In genomic region chr5:81558188-81558587, GRCh38 we compare ENCODE assay signal across 11 cellular contexts.
DNase-seq lines count a peak whose midpoint lies in the region; ATAC-seq and TF ChIP-seq lines count a peak whose summit lies in the region.
"Had no signal": no experiment of that assay in that cellular context is flagged by ENCODE, and none has a peak within 500 bp of the region (broad histone marks: within the 10 kb centered on the region; RNA-seq: fewer than 3 reads in every experiment).

No MANE protein-coding gene starts in this region.

- ATAC-seq in DND-41 (ENCODE audit: insufficient read depth, low read depth), result 0 out of 3 replicates have a peak, but pooled peaks have one; percentile 35
- no peak for ATAC-seq in stimulated activated naive B cell treated with anti-CD40 and anti-IgM and Interleukin-4, amounts not matched to agents 10 μg/mL and 1 μg/mL and 100 μg/mL, for 72 hours (replicated peaks)
- ATAC-seq: A549, HepG2 had no signal

- no peak overlapping the region for H3K9ac ChIP-seq in DND-41 (ENCODE audit: low read depth, low read length)
- peak overlapping the region; percentile 35 for H3K9ac ChIP-seq in Loucy (ENCODE audit: low read depth, low read length, poor library complexity, severe bottlenecking)

- H3K27me3 ChIP-seq in DND-41 (ENCODE audit: insufficient read depth, low read length, poor library complexity), result no peaks in the 10 kb centered on the region
- H3K27me3 ChIP-seq in Loucy (ENCODE audit: insufficient read depth, low read length, poor library complexity, severe bottlenecking), result no peaks in the 10 kb centered on the region

- peaks cover 93% of the 10 kb centered on the region for H3K79me2 ChIP-seq in DND-41 (ENCODE audit: insufficient read depth, low read length)
- peaks cover 77% of the 10 kb centered on the region for H3K79me2 ChIP-seq in Loucy (ENCODE audit: insufficient read depth, low read length)

- TF ChIP-seq CTCF in DND-41 (IDR thresholded peaks at IDR 0.05; ENCODE audit: borderline replicate concordance, extremely low read depth, low read length, poor library complexity, severe bottlenecking), result no peak
- no peak for TF ChIP-seq CTCF in Loucy (conservative IDR thresholded peaks at IDR 0.05; ENCODE audit: low read length)

- peaks cover 11% of the 10 kb centered on the region for H3F3A ChIP-seq in Loucy (ENCODE audit: low read depth)

- no peaks in the 10 kb centered on the region for H3K36me3 ChIP-seq in DND-41 (ENCODE audit: insufficient read depth, low read length)
- H3K36me3 ChIP-seq in Loucy (ENCODE audit: insufficient read depth, low read length), result no peaks in the 10 kb centered on the region; the same call in 1 of the 2 replicates

- H4K20me1 ChIP-seq in DND-41 (ENCODE audit: insufficient read depth, low read length) (no peaks in the 10 kb centered on the region), Loucy (ENCODE audit: insufficient read depth, low read length, poor library complexity, severe bottlenecking) (no peaks in the 10 kb centered on the region)

- no peak overlapping the region for H3K4me3 Mint-ChIP-seq in stimulated activated naive B cell treated with anti-CD40 and anti-IgM and Interleukin-4, amounts not matched to agents 10 μg/mL and 1 μg/mL and 100 μg/mL, for 72 hours

- no peak overlapping the region for H3K4me2 ChIP-seq in DND-41 (ENCODE audit: insufficient read depth, low read length)
- peak overlapping the region; percentile 33 for H3K4me2 ChIP-seq in Loucy (ENCODE audit: low read depth, low read length, poor library complexity, severe bottlenecking)
- H3K4me2 ChIP-seq: A549 had no signal

- H3K9me3 ChIP-seq in DND-41 (ENCODE audit: insufficient read depth, low read length, severe bottlenecking), result no peaks in the 10 kb centered on the region
- no peaks in the 10 kb centered on the region for H3K9me3 ChIP-seq in Loucy (ENCODE audit: insufficient read depth, low read depth, low read length)
- H3K9me3 ChIP-seq: A549 had no signal

- H3K4me3 ChIP-seq in DND-41 (ENCODE audit: low read depth in 1 of 2, low read length in 2 of 2), result no peak overlapping the region
- no peak overlapping the region for H3K4me3 ChIP-seq in Loucy (ENCODE audit: low read length, poor library complexity, severe bottlenecking)
- H3K4me3 ChIP-seq: A549 had no signal

- peak overlapping the region; percentile 31 for H3K27ac Mint-ChIP-seq in stimulated activated naive B cell treated with anti-CD40 and anti-IgM and Interleukin-4, amounts not matched to agents 10 μg/mL and 1 μg/mL and 100 μg/mL, for 72 hours

- H3K36me3 Mint-ChIP-seq in stimulated activated naive B cell treated with anti-CD40 and anti-IgM and Interleukin-4, amounts not matched to agents 10 μg/mL and 1 μg/mL and 100 μg/mL, for 72 hours, result peaks cover 8 to 9% of the 10 kb centered on the region in 2 donors

- no peaks in the 10 kb centered on the region for H3K27me3 Mint-ChIP-seq in stimulated activated naive B cell treated with anti-CD40 and anti-IgM and Interleukin-4, amounts not matched to agents 10 μg/mL and 1 μg/mL and 100 μg/mL, for 72 hours

- H3K27ac ChIP-seq in DND-41 (ENCODE audit: low read length), result peak overlapping the region; percentile 25; the same call in 1 of the 2 replicates
- H3K27ac ChIP-seq: A549 had no signal

- DNase-seq in DND-41 (no peak), NCI-H69 (lab: John Stamatoyannopoulos, UW) (peak; percentile 11), C1 segment of cervical spinal cord (lab: John Stamatoyannopoulos, UW) (no peak)
- DNase-seq in stimulated activated naive B cell treated with anti-CD40 and anti-IgM and Interleukin-4, amounts not matched to agents 10 μg/mL and 1 μg/mL and 100 μg/mL, for 72 hours, result no peak
- DNase-seq in stimulated activated CD4-positive, alpha-beta T cell treated with anti-CD3 and anti-CD28 coated beads, Interleukin-1b, Interleukin-23, amount 100 ng/mL, for 48 hours, result no peak
- DNase-seq: DMS79, EL, HCEC 1CT had no signal

- H3K4me1 Mint-ChIP-seq in stimulated activated naive B cell treated with anti-CD40 and anti-IgM and Interleukin-4, amounts not matched to agents 10 μg/mL and 1 μg/mL and 100 μg/mL, for 72 hours, result peaks cover 17 to 20% of the 10 kb centered on the region in 2 donors

- H3K4me1 ChIP-seq in DND-41 (ENCODE audit: insufficient read depth, low read length) (peaks cover 30% of the 10 kb centered on the region), Loucy (ENCODE audit: insufficient read depth, low read length, poor library complexity, severe bottlenecking) (peaks cover 64% of the 10 kb centered on the region)

- no peaks in the 10 kb centered on the region for H3K9me3 Mint-ChIP-seq in stimulated activated naive B cell treated with anti-CD40 and anti-IgM and Interleukin-4, amounts not matched to agents 10 μg/mL and 1 μg/mL and 100 μg/mL, for 72 hours

- H3K9me2 ChIP-seq in Loucy (replicated peaks; ENCODE audit: low read depth, low read length), result no peaks in the 10 kb centered on the region

- H2AFZ ChIP-seq in DND-41 (ENCODE audit: low read depth, low read length) (no peak overlapping the region), Loucy (ENCODE audit: low read length) (no peak overlapping the region)
